Comparison of ENCODE assay signal across 13 cellular contexts in the genomic region with DNA sequence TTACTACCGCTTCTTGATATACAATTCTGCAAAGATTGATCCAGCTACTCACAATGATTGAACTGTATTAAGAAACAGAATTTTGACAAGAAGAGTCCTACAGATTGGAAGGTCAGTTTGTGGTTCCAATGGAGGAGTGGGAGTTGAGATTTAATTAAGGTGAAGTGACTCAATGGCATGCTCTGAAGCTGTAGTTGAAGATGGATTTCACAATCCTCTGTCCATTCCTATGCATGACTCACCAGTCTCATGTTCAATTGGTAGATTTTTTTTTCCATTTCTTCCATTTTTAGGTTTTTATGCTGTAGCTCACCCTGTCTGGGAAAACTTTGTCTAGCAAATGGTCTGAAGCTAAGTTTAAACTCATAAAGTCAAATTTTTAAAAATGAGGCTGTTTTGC.
DNase-seq lines count a peak whose midpoint lies in the region; ATAC-seq and TF ChIP-seq lines count a peak whose summit lies in the region.
"Had no signal": no experiment of that assay in that cellular context is flagged by ENCODE, and none has a peak within 500 bp of the region (broad histone marks: within the 10 kb centered on the region; RNA-seq: fewer than 3 reads in every experiment).

No MANE protein-coding gene starts in this region.

- peaks cover 59% of the 10 kb centered on the region for H3K4me1 Mint-ChIP-seq in activated CD8-positive, alpha-beta memory T cell treated with anti-CD3 and anti-CD28 coated beads, Interleukin-2, amount 10 ng/mL, durations not matched to agents 7 days and 5 days

- no peak overlapping the region for H3K4me3 Mint-ChIP-seq in activated CD8-positive, alpha-beta memory T cell treated with anti-CD3 and anti-CD28 coated beads, Interleukin-2, amount 10 ng/mL, durations not matched to agents 7 days and 5 days
- H3K4me3 Mint-ChIP-seq: activated naive CD4-positive, alpha-beta T cell treated with anti-CD3 and anti-CD28 coated beads, Interleukin-2, amount 10 ng/mL, durations not matched to agents 7 days and 5 days; naive B cell had no signal

- TF ChIP-seq CTCF in RWPE2 (IDR thresholded peaks at IDR 0.05; ENCODE audit: poor library complexity, severe bottlenecking) (no peak), epithelial cell of proximal tubule (conservative IDR thresholded peaks at IDR 0.05; ENCODE audit: low read depth, low read length) (no peak), body of pancreas (IDR thresholded peaks at IDR 0.05) (no peak)

- in situ Hi-C loops in HAP-1 (cut with MboI; ENCODE audit: low sequenced_read_pairs) = no loop called here

- H3K27ac ChIP-seq in RWPE2 (ENCODE audit: poor library complexity, severe bottlenecking) (peak overlapping the region; percentile 17), body of pancreas (no peak overlapping the region)
- H3K27ac ChIP-seq: gastroesophageal sphincter had no signal

- H3K4me3 ChIP-seq in RWPE2 (ENCODE audit: severe bottlenecking) = no peak overlapping the region
- H3K4me3 ChIP-seq in epithelial cell of proximal tubule (ENCODE audit: low read depth, low read length) = no peak overlapping the region
- H3K4me3 ChIP-seq in HAP-1 = no peak overlapping the region
- no peak overlapping the region for H3K4me3 ChIP-seq in body of pancreas
- H3K4me3 ChIP-seq: BLaER1 treated with 17β-estradiol and CSF1 and Interleukin-3, amounts not matched to agents 10 nM and 100 nM; gastroesophageal sphincter had no signal

- H3K9me3 ChIP-seq in RWPE2 (ENCODE audit: severe bottlenecking) = no peaks in the 10 kb centered on the region
- H3K9me3 ChIP-seq in HAP-1 = no peaks in the 10 kb centered on the region
- H3K9me3 ChIP-seq in body of pancreas = no peaks in the 10 kb centered on the region
- H3K9me3 ChIP-seq: BLaER1 treated with 17β-estradiol and CSF1 and Interleukin-3, amounts not matched to agents 10 nM and 100 nM; gastroesophageal sphincter had no signal

- H3K27me3 ChIP-seq in RWPE2 (ENCODE audit: insufficient read depth, poor library complexity, severe bottlenecking) (no peaks in the 10 kb centered on the region), HAP-1 (ENCODE audit: low read depth) (0 out of 2 replicates have a peak, but pooled peaks cover under 1% of the 10 kb centered on the region), body of pancreas (no peaks in the 10 kb centered on the region)
- H3K27me3 ChIP-seq: BLaER1 treated with 17β-estradiol and CSF1 and Interleukin-3, amounts not matched to agents 10 nM and 100 nM had no signal

- peak overlapping the region; percentile 18 for H3K27ac Mint-ChIP-seq in activated CD8-positive, alpha-beta memory T cell treated with anti-CD3 and anti-CD28 coated beads, Interleukin-2, amount 10 ng/mL, durations not matched to agents 7 days and 5 days
- H3K27ac Mint-ChIP-seq: naive B cell had no signal

- no peak for TF ChIP-seq POLR2A in body of pancreas (IDR thresholded peaks at IDR 0.05)

- WGBS in body of pancreas, 2 donors = 100% methylated on average over 1 of the region's 1 CpG

- H3K4me1 ChIP-seq in RWPE2 (ENCODE audit: insufficient read depth, poor library complexity, severe bottlenecking) (peaks cover 15% of the 10 kb centered on the region), HAP-1 (peaks cover 4% of the 10 kb centered on the region; the same call in 1 of the 2 replicates), body of pancreas (no peaks in the 10 kb centered on the region)
- H3K4me1 ChIP-seq: gastroesophageal sphincter had no signal

- no peak for DNase-seq in activated CD8-positive, alpha-beta memory T cell treated with anti-CD3 and anti-CD28 coated beads, Interleukin-2, amount 10 ng/mL, durations not matched to agents 7 days and 5 days
- DNase-seq in activated CD8-positive, alpha-beta memory T cell treated with anti-CD3 and anti-CD28 coated beads for 24 hours = no peak
- DNase-seq in RWPE2 (ENCODE audit: low spot score) = no peak
- DNase-seq in epithelial cell of proximal tubule (ENCODE audit: low read depth) = peak; percentile 86
- peak; percentile 21 for DNase-seq in smooth muscle cell of the brain vasculature (ENCODE audit: low read depth, low spot score)
- no peak for DNase-seq in HAP-1 (ENCODE audit: low spot score in 2 of 2)
- DNase-seq in pons (ENCODE audit: low spot score) = no peak
- no peak for DNase-seq in body of pancreas
- DNase-seq: activated naive CD4-positive, alpha-beta T cell treated with anti-CD3 and anti-CD28 coated beads, Interleukin-2, amount 10 ng/mL, durations not matched to agents 7 days and 5 days; naive B cell; NCI-H345 had no signal

- H3K27me3 Mint-ChIP-seq in activated CD8-positive, alpha-beta memory T cell treated with anti-CD3 and anti-CD28 coated beads, Interleukin-2, amount 10 ng/mL, durations not matched to agents 7 days and 5 days = no peaks in the 10 kb centered on the region
- H3K27me3 Mint-ChIP-seq: activated naive CD4-positive, alpha-beta T cell treated with anti-CD3 and anti-CD28 coated beads, Interleukin-2, amount 10 ng/mL, durations not matched to agents 7 days and 5 days had no signal

- intact Hi-C loops in body of pancreas (cut with DNase I) = no loop called here

- CTCF ChIA-PET in activated CD8-positive, alpha-beta memory T cell treated with anti-CD3 and anti-CD28 coated beads, Interleukin-2, amount 10 ng/mL, durations not matched to agents 7 days and 5 days (lab: Charles Lee) = interaction anchor here (0.8 to 2.0 kb wide), 3 partner anchors 9 to 44 kb away, joined by 3 to 7 read pairs (median 3); no protein-coding TSS in a partner anchor

- H3K36me3 Mint-ChIP-seq in activated CD8-positive, alpha-beta memory T cell treated with anti-CD3 and anti-CD28 coated beads, Interleukin-2, amount 10 ng/mL, durations not matched to agents 7 days and 5 days = peaks cover 71% of the 10 kb centered on the region
- H3K36me3 Mint-ChIP-seq: naive B cell had no signal

- no peak for ATAC-seq in activated CD8-positive, alpha-beta memory T cell treated with anti-CD3 and anti-CD28 coated beads, Interleukin-2, amount 10 ng/mL, durations not matched to agents 7 days and 5 days
- ATAC-seq in RWPE2 (ENCODE audit: low read depth) (peak; percentile 89), body of pancreas (no peak)
- ATAC-seq: gastroesophageal sphincter had no signal

- H3K9me3 Mint-ChIP-seq in activated CD8-positive, alpha-beta memory T cell treated with anti-CD3 and anti-CD28 coated beads, Interleukin-2, amount 10 ng/mL, durations not matched to agents 7 days and 5 days (ENCODE audit: low read depth) = peaks cover 3% of the 10 kb centered on the region
- H3K9me3 Mint-ChIP-seq: activated naive CD4-positive, alpha-beta T cell treated with anti-CD3 and anti-CD28 coated beads, Interleukin-2, amount 10 ng/mL, durations not matched to agents 7 days and 5 days; naive B cell had no signal

- no peaks in the 10 kb centered on the region for H3K36me3 ChIP-seq in RWPE2 (ENCODE audit: low read depth)
- H3K36me3 ChIP-seq in HAP-1 (replicated peaks) = no peaks in the 10 kb centered on the region
- H3K36me3 ChIP-seq in body of pancreas (replicated peaks in 1 of 2; ENCODE audit: insufficient read depth in 1 of 2, low read depth in 2 of 2) = no peaks in the 10 kb centered on the region
- H3K36me3 ChIP-seq: BLaER1 treated with 17β-estradiol and CSF1 and Interleukin-3, amounts not matched to agents 10 nM and 100 nM; gastroesophageal sphincter had no signal

Comparison
In these comparisons a context has a peak if more than half of its experiments do, and no peak if none do; other contexts are left out.
1. DNase-seq: peak in epithelial cell of proximal tubule (single experiment) and smooth muscle cell of the brain vasculature (single experiment); none in activated CD8-positive, alpha-beta memory T cell treated with anti-CD3 and anti-CD28 coated beads, Interleukin-2, amount 10 ng/mL, durations not matched to agents 7 days and 5 days (single experiment), activated CD8-positive, alpha-beta memory T cell treated with anti-CD3 and anti-CD28 coated beads for 24 hours (single experiment), RWPE2 (single experiment), HAP-1 (0 of 2), pons (single experiment) and body of pancreas (0 of 4).